Comparison of ENCODE assay signal across 8 cellular contexts in genomic region chr9:101387871-101388506, GRCh38. TPM values are rescaled to one million over a fixed set of nuclear protein-coding genes. Genes with fewer than 3 reads are reported as not detected.
DNase-seq lines count a peak whose midpoint lies in the region; ATAC-seq and TF ChIP-seq lines count a peak whose summit lies in the region.

No MANE protein-coding gene starts in this region.

- no peaks in the 10 kb centered on the region for H3K27me3 ChIP-seq in MM.1S (replicated peaks; ENCODE audit: insufficient read depth, low read length)
- no peaks in the 10 kb centered on the region for H3K27me3 ChIP-seq in prostate gland (replicated peaks; ENCODE audit: insufficient read depth)

- H3K4me2 ChIP-seq in MM.1S (ENCODE audit: low read depth, low read length), result no peak overlapping the region

- DNase-seq in DMS 273 treated with DMSO at 0.1 percent for 48 hours (lab: John Stamatoyannopoulos, UW), result peak; percentile 4
- DNase-seq in MM.1S, result peak; percentile 50
- peak; percentile 76 for DNase-seq in SK-N-MC (ENCODE audit: low read depth, low spot score)
- DNase-seq in fibroblast of mammary gland (ENCODE audit: low read depth), result peak; percentile 74
- DNase-seq in prostate gland (ENCODE audit: low spot score), result no peak
- DNase-seq in GDM1 (lab: John Stamatoyannopoulos, UW), result no peak
- no peak for DNase-seq in stimulated activated CD4-positive, alpha-beta T cell treated with anti-CD3 and anti-CD28 coated beads, Interleukin-12 subunit alpha, Interleukin-12 subunit beta, amount 100 ng/mL, for 4 hours

- H3K9me3 ChIP-seq in MM.1S (replicated peaks; ENCODE audit: insufficient read depth, low read length) (no peaks in the 10 kb centered on the region), SK-N-MC (ENCODE audit: low read depth, low read length) (no peaks in the 10 kb centered on the region; the same call in 1 of the 2 replicates), prostate gland (no peaks in the 10 kb centered on the region)

- no peaks in the 10 kb centered on the region for H3K9me2 ChIP-seq in MM.1S (replicated peaks; ENCODE audit: insufficient read depth, low read length)

- H3K79me2 ChIP-seq in MM.1S (ENCODE audit: low read length), result peaks cover 30% of the 10 kb centered on the region

- H3F3A ChIP-seq in MM.1S (ENCODE audit: insufficient read depth, low read length), result no peaks in the 10 kb centered on the region

- TF ChIP-seq CTCF in MM.1S (IDR thresholded peaks at IDR 0.05; ENCODE audit: low read length), result peak; percentile 65
- peak; percentile 79 for TF ChIP-seq CTCF in fibroblast of mammary gland (conservative IDR thresholded peaks at IDR 0.05; ENCODE audit: control insufficient read depth, insufficient read depth, low read depth, low read length)
- peak in 3 of 4 experiments; percentile 20 to 36 (median 35) for TF ChIP-seq CTCF in prostate gland (IDR thresholded peaks at IDR 0.05)

- no peak for TF ChIP-seq POLR2A in prostate gland (IDR thresholded peaks at IDR 0.05)

- H3K4me1 ChIP-seq in MM.1S (ENCODE audit: low read length), result 0 out of 2 replicates have a peak, but pooled peaks cover 9% of the 10 kb centered on the region
- H3K4me1 ChIP-seq in prostate gland (replicated peaks), result no peaks in the 10 kb centered on the region

- no peak overlapping the region for H2AFZ ChIP-seq in MM.1S (ENCODE audit: low read length)

- H3K36me3 ChIP-seq in MM.1S (replicated peaks; ENCODE audit: insufficient read depth, low read length), result 0 out of 2 replicates have a peak, but pooled peaks cover 11% of the 10 kb centered on the region
- H3K36me3 ChIP-seq in SK-N-MC (ENCODE audit: insufficient read depth, low read length), result peaks cover 62% of the 10 kb centered on the region
- H3K36me3 ChIP-seq in prostate gland, result no peaks in the 10 kb centered on the region

- ATAC-seq in GM21367 (IDR thresholded peaks at IDR 0.05; ENCODE audit: unreplicated experiment), result peak; percentile 69

- no peaks in the 10 kb centered on the region for H4K20me1 ChIP-seq in MM.1S (ENCODE audit: insufficient read depth, low read length)

- H3K4me3 ChIP-seq in MM.1S (ENCODE audit: low read length) (no peak overlapping the region), SK-N-MC (peak overlapping the region; percentile 34), fibroblast of mammary gland (ENCODE audit: control insufficient read depth, low read depth, low read length) (no peak overlapping the region), prostate gland (no peak overlapping the region)

- intact Hi-C loops in prostate gland (cut with DNase I), result no loop called here

- H3K9ac ChIP-seq in MM.1S (ENCODE audit: low read length) (no peak overlapping the region), SK-N-MC (ENCODE audit: insufficient read length) (no peak overlapping the region)

- WGBS in prostate gland, result 48% methylated on average over 6 of the region's 6 CpGs

- no peak overlapping the region for H3K27ac ChIP-seq in MM.1S (ENCODE audit: low read length)
- H3K27ac ChIP-seq in SK-N-MC, result peak overlapping the region; percentile 85
- H3K27ac ChIP-seq in prostate gland, result no peak overlapping the region

RNA-seq across cellular contexts. Expression of gene BAAT, which starts 3.2 kb away (rescaled TPM):
- total RNA-seq in prostate gland, result not detected

RNA-seq across cellular contexts. Expression of gene MRPL50, which starts 10.4 kb away (rescaled TPM):
- total RNA-seq in prostate gland, result 10 to 100 TPM; 10.3 to 12.5 TPM

RNA-seq across cellular contexts. Expression of gene ZNF189, which starts 10.7 kb away (rescaled TPM):
- 10 to 100 TPM; 20.9 to 31.4 TPM for total RNA-seq in prostate gland

RNA-seq across cellular contexts. Expression of gene ALDOB, which starts 47.6 kb away (rescaled TPM):
- total RNA-seq in prostate gland, result not detected

Comparison
In these comparisons a context has a peak if more than half of its experiments do, and no peak if none do; other contexts are left out.
1. DNase-seq: peak in DMS 273 treated with DMSO at 0.1 percent for 48 hours (single experiment), MM.1S (single experiment), SK-N-MC (single experiment) and fibroblast of mammary gland (single experiment); none in prostate gland (single experiment), GDM1 (single experiment) and stimulated activated CD4-positive, alpha-beta T cell treated with anti-CD3 and anti-CD28 coated beads, Interleukin-12 subunit alpha, Interleukin-12 subunit beta, amount 100 ng/mL, for 4 hours (single experiment).
2. Peak in every context shown above with its lines, with median percentiles within 50 percentile points of each other: CTCF ChIP-seq.